Comparison of ENCODE assay signal across 8 cellular contexts in the genomic region with DNA sequence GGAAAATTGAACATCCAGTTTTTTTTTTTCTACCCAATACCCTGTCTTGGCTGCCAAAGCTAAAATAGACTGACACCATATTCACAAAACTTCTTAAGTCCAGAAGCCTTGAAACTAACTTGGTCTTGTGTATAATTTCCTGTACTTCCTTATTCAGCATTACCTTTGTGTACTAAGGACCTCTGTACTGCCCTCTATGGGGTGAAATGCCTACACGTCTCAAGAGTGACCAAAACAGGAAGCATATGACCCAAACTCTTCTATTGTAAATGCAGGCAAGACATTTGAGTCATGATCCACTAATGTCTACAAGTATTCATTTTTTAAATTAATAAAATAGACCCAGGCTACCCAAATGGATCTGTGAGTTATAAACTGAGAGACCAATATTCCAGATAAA. TPM values are rescaled to one million over a fixed set of nuclear protein-coding genes. Genes with fewer than 3 reads are reported as not detected.
DNase-seq lines count a peak whose midpoint lies in the region; ATAC-seq lines count a peak whose summit lies in the region.

No MANE protein-coding gene starts in this region.

- no peak overlapping the region for H4K91ac ChIP-seq in trophoblast cell (ENCODE audit: low read depth, low read length)

- no peak overlapping the region for H3K18ac ChIP-seq in trophoblast cell (ENCODE audit: low read length)

- intact Hi-C loops in activated CD4-positive, alpha-beta T cell treated with anti-CD3 and anti-CD28 coated beads, Interleukin-2, amount 10 ng/mL, durations not matched to agents 24 days and 14 days (cut with micrococcal nuclease), result no loop called here

- no peaks in the 10 kb centered on the region for H3K9me3 Mint-ChIP-seq in activated CD4-positive, alpha-beta T cell treated with anti-CD3 and anti-CD28 coated beads, Interleukin-2, amount 10 ng/mL, durations not matched to agents 24 days and 14 days

- H3K4me1 Mint-ChIP-seq in activated CD4-positive, alpha-beta T cell treated with anti-CD3 and anti-CD28 coated beads, Interleukin-2, amount 10 ng/mL, durations not matched to agents 24 days and 14 days, result no peaks in the 10 kb centered on the region

- no peak overlapping the region for H3K23ac ChIP-seq in trophoblast cell (ENCODE audit: low read length)

- no peak overlapping the region for H3K27ac Mint-ChIP-seq in activated CD4-positive, alpha-beta T cell treated with anti-CD3 and anti-CD28 coated beads, Interleukin-2, amount 10 ng/mL, durations not matched to agents 24 days and 14 days

- H3K27me3 Mint-ChIP-seq in activated CD4-positive, alpha-beta T cell treated with anti-CD3 and anti-CD28 coated beads, Interleukin-2, amount 10 ng/mL, durations not matched to agents 24 days and 14 days, result no peaks in the 10 kb centered on the region

- no peaks in the 10 kb centered on the region for H3K79me1 ChIP-seq in trophoblast cell (ENCODE audit: low read length)

- no peak overlapping the region for H3K27ac ChIP-seq in trophoblast cell (ENCODE audit: low read depth, low read length)

- H3K4ac ChIP-seq in trophoblast cell (ENCODE audit: low read depth, low read length), result no peak overlapping the region

- H3K79me2 ChIP-seq in trophoblast cell (ENCODE audit: control insufficient read depth, insufficient read depth, low read length, poor library complexity), result no peaks in the 10 kb centered on the region

- no peak overlapping the region for H3K4me2 ChIP-seq in trophoblast cell (ENCODE audit: low read length)

- WGBS in trophoblast cell (ENCODE audit: extremely low coverage, insufficient coverage, insufficient read length), result no CpG with 5 or more reads among the region's 1 CpG

- no peak overlapping the region for H2BK120ac ChIP-seq in trophoblast cell (ENCODE audit: insufficient read depth, low read length, poor library complexity)

- no peaks in the 10 kb centered on the region for H3K36me3 ChIP-seq in trophoblast cell (ENCODE audit: control insufficient read depth in 1 of 2, insufficient read depth in 2 of 2, low read length in 2 of 2)

- H3K4me3 Mint-ChIP-seq in activated CD4-positive, alpha-beta T cell treated with anti-CD3 and anti-CD28 coated beads, Interleukin-2, amount 10 ng/mL, durations not matched to agents 24 days and 14 days, result no peak overlapping the region

- ATAC-seq in GM19035 (IDR thresholded peaks at IDR 0.05; ENCODE audit: unreplicated experiment) (peak; percentile 84), HG02870 (IDR thresholded peaks at IDR 0.05; ENCODE audit: unreplicated experiment) (no peak), GM18873 (IDR thresholded peaks at IDR 0.05; ENCODE audit: low FRiP score, unreplicated experiment) (no peak)

- no peaks in the 10 kb centered on the region for H3K27me3 ChIP-seq in trophoblast cell (ENCODE audit: insufficient read depth, low read length)

- no peak overlapping the region for H4K12ac ChIP-seq in trophoblast cell (ENCODE audit: low read depth, low read length)

- in situ Hi-C loops in ACHN (cut with HindIII; ENCODE audit: low pct_ligation_motif_present, low pct_unique_long_range_greater_than_20kb, low sequenced_read_pairs), result no loop called here

- H3K14ac ChIP-seq in trophoblast cell (ENCODE audit: low read length), result no peak overlapping the region

- H3K9me3 ChIP-seq in trophoblast cell (ENCODE audit: insufficient read depth, low read depth, low read length), result no peaks in the 10 kb centered on the region

- no peak overlapping the region for H2BK5ac ChIP-seq in trophoblast cell (ENCODE audit: low read depth, low read length, poor library complexity)

- H2AK5ac ChIP-seq in trophoblast cell (ENCODE audit: low read length), result no peak overlapping the region

- DNase-seq in ACHN (peak; percentile 57), astrocyte of the hippocampus (ENCODE audit: low read depth, low spot score) (peak; percentile 23), trophoblast cell (peak; percentile 45 to 58)
- peak; percentile 16 for DNase-seq in Jurkat, Clone E6-1 (ENCODE audit: low read depth, low spot score)
- no peak for DNase-seq in activated CD4-positive, alpha-beta T cell treated with anti-CD3 and anti-CD28 coated beads, Interleukin-2, amount 10 ng/mL, durations not matched to agents 24 days and 14 days

- no peak overlapping the region for H2BK12ac ChIP-seq in trophoblast cell (ENCODE audit: low read length)

- H4K8ac ChIP-seq in trophoblast cell (ENCODE audit: low read depth, low read length), result no peak overlapping the region

- no peak overlapping the region for H2AFZ ChIP-seq in trophoblast cell (ENCODE audit: insufficient read depth, low read length, poor library complexity)

- H3K9ac ChIP-seq in trophoblast cell (ENCODE audit: low read length), result no peak overlapping the region

- no peaks in the 10 kb centered on the region for H3K36me3 Mint-ChIP-seq in activated CD4-positive, alpha-beta T cell treated with anti-CD3 and anti-CD28 coated beads, Interleukin-2, amount 10 ng/mL, durations not matched to agents 24 days and 14 days (ENCODE audit: low read depth)

- no peak overlapping the region for H3K4me3 ChIP-seq in Jurkat, Clone E6-1 (ENCODE audit: low read length)
- H3K4me3 ChIP-seq in trophoblast cell (ENCODE audit: low read depth, low read length), result no peak overlapping the region

- no peaks in the 10 kb centered on the region for H3K4me1 ChIP-seq in trophoblast cell (ENCODE audit: control insufficient read depth in 1 of 2, insufficient read depth in 2 of 2, low read length in 2 of 2)

RNA-seq across cellular contexts. Expression of a gene that starts 50.4 kb away (rescaled TPM):
- not detected for polyA plus RNA-seq in Jurkat, Clone E6-1 (2012; ENCODE audit: insufficient read depth, insufficient read length)
- 0.04 and 0.05 TPM in 2 replicates for polyA plus RNA-seq in trophoblast cell (2013)
- not detected in 2 replicates for total RNA-seq in activated CD4-positive, alpha-beta T cell treated with anti-CD3 and anti-CD28 coated beads, Interleukin-2, amount 10 ng/mL, durations not matched to agents 24 days and 14 days
